ENCODE assay signal across 8 cellular contexts in genomic region chr17:40100419-40100668, GRCh38. TPM values are rescaled to one million over a fixed set of nuclear protein-coding genes. Genes with fewer than 3 reads are reported as not detected.
DNase-seq lines count a peak whose midpoint lies in the region; ATAC-seq and TF ChIP-seq lines count a peak whose summit lies in the region.

Gene NR1D1, minus strand, starts transcription at chr17:40100589. Its CDS starts 495 bp downstream, at chr17:40100094.

- peaks cover 0 to 34% (median 26%) of the 10 kb centered on the region in 9 donors for H3K36me3 ChIP-seq in heart left ventricle
- peaks cover 0 to 20% of the 10 kb centered on the region in 2 donors for H3K36me3 ChIP-seq in gastrocnemius medialis

- peaks cover 87% of the 10 kb centered on the region for H3K4me1 Mint-ChIP-seq in activated CD4-positive, alpha-beta memory T cell treated with anti-CD3 and anti-CD28 coated beads for 36 hours (ENCODE audit: low read depth)

- no peaks in the 10 kb centered on the region for H3K27me3 ChIP-seq in heart left ventricle
- H3K27me3 ChIP-seq in gastrocnemius medialis: no peaks in the 10 kb centered on the region

- H3K27ac ChIP-seq in heart left ventricle (peak within 1 kb of the TSS; percentile 78 to 100 (median 98)), gastrocnemius medialis (peak within 1 kb of the TSS; percentile 93 to 100 (median 96))

- ATAC-seq in heart left ventricle: no peak
- no peak for ATAC-seq in gastrocnemius medialis
- ATAC-seq in HG03342 (IDR thresholded peaks at IDR 0.05; ENCODE audit: unreplicated experiment): no peak

- WGBS in heart left ventricle, 4 donors: 0 to 1% (median 0%) methylated on average over 16 of the region's 16 CpGs

- POLR2A ChIA-PET in activated CD4-positive, alpha-beta memory T cell treated with anti-CD3 and anti-CD28 coated beads for 36 hours (lab: Charles Lee): interaction anchor here (0.8 to 2.3 kb wide), 6 partner anchors 9 to 174 kb away, joined by 3 to 29 read pairs (median 4); partner anchors contain the start of genes CASC3 and MSL1

- intact Hi-C loops in activated CD4-positive, alpha-beta memory T cell treated with anti-CD3 and anti-CD28 coated beads for 36 hours (cut with micrococcal nuclease): no loop called here
- intact Hi-C loops in heart left ventricle (cut with DNase I) (loop anchor here in 1 of 10 donors (1.0 kb wide), 1 partner anchor 11 kb away; no protein-coding TSS in a partner anchor), gastrocnemius medialis (cut with DNase I; ENCODE audit: low total_unique reads) (no loop called here)

- peak within 1 kb of the TSS; percentile 91 for H3K27ac Mint-ChIP-seq in activated CD4-positive, alpha-beta memory T cell treated with anti-CD3 and anti-CD28 coated beads for 36 hours

- H3K4me1 ChIP-seq in heart left ventricle: peaks cover 20 to 92% (median 76%) of the 10 kb centered on the region in 12 donors
- H3K4me1 ChIP-seq in gastrocnemius medialis: peaks cover 78 to 80% of the 10 kb centered on the region in 2 donors

- H3K9me3 ChIP-seq in heart left ventricle (no peaks in the 10 kb centered on the region), gastrocnemius medialis (no peaks in the 10 kb centered on the region)

- TF ChIP-seq CTCF in heart left ventricle (IDR thresholded peaks at IDR 0.05) (no peak), gastrocnemius medialis (IDR thresholded peaks at IDR 0.05 in 4 of 5, conservative IDR thresholded peaks at IDR 0.05 in 1 of 5) (no peak)

- CTCF ChIA-PET in activated CD4-positive, alpha-beta memory T cell treated with anti-CD3 and anti-CD28 coated beads for 36 hours (lab: Charles Lee): interaction anchor here (0.7 to 9.3 kb wide), 7 partner anchors 11 to 118 kb away, joined by 3 to 159 read pairs (median 6); partner anchors contain the start of gene CASC3

- H3K27me3 Mint-ChIP-seq in activated CD4-positive, alpha-beta memory T cell treated with anti-CD3 and anti-CD28 coated beads for 36 hours: no peaks in the 10 kb centered on the region

- DNase-seq in activated CD4-positive, alpha-beta memory T cell treated with anti-CD3 and anti-CD28 coated beads for 36 hours: no peak
- DNase-seq in heart left ventricle (no peak), gastrocnemius medialis (no peak), islet precursor cell (no peak), NCI-H1092 (lab: John Stamatoyannopoulos, UW) (no peak)
- no peak for DNase-seq in activated CD8-positive, alpha-beta memory T cell treated with anti-CD3 and anti-CD28 coated beads, Interleukin-2, amount 50 U/mL, for 48 hours

- H3K4me3 ChIP-seq in heart left ventricle (peak within 1 kb of the TSS; percentile 72 to 100 (median 84)), gastrocnemius medialis (peak within 1 kb of the TSS; percentile 76 to 100 (median 82))

- H3K9me3 Mint-ChIP-seq in activated CD4-positive, alpha-beta memory T cell treated with anti-CD3 and anti-CD28 coated beads for 36 hours: no peaks in the 10 kb centered on the region

- in situ Hi-C loops in gastrocnemius medialis (cut with MboI; ENCODE audit: low sequenced_read_pairs in 4 of 4): no loop called here

- peak within 1 kb of the TSS; percentile 88 for H3K4me3 Mint-ChIP-seq in activated CD4-positive, alpha-beta memory T cell treated with anti-CD3 and anti-CD28 coated beads for 36 hours

- TF ChIP-seq POLR2A in GM19193 (IDR thresholded peaks at IDR 0.05; ENCODE audit: extremely low read depth, insufficient read depth, insufficient read length): peak; percentile 64
- TF ChIP-seq POLR2A in heart left ventricle (IDR thresholded peaks at IDR 0.05): peak; percentile 77 to 83
- TF ChIP-seq POLR2A in gastrocnemius medialis (IDR thresholded peaks at IDR 0.05): peak; percentile 98 to 99

- peaks cover 16% of the 10 kb centered on the region for H3K36me3 Mint-ChIP-seq in activated CD4-positive, alpha-beta memory T cell treated with anti-CD3 and anti-CD28 coated beads for 36 hours

RNA-seq across cellular contexts. Expression of gene NR1D1, which starts in this region (rescaled TPM):
- 1 to 10 TPM; 6.7 to 7.3 TPM for total RNA-seq in activated CD4-positive, alpha-beta memory T cell treated with anti-CD3 and anti-CD28 coated beads for 36 hours
- 10 to 100 TPM in 6 of 9 donors, 1 to 10 TPM in 3; 5.8 to 36.1 (median 21.8) TPM for total RNA-seq in heart left ventricle
- 10 to 100 TPM in 1 of 2 donors, 1 to 10 TPM in 1; 6.1 to 20.2 TPM for polyA plus RNA-seq in heart left ventricle
- 10 to 100 TPM; 16.0 to 34.2 (median 18.3) TPM for total RNA-seq in gastrocnemius medialis
